ENCODE assay signal across 2 cellular contexts in genomic region chr2:166519391-166519962, GRCh38.
TF ChIP-seq lines count a peak whose summit lies in the region.

No MANE protein-coding gene starts in this region.

TF ChIP-seq in IMR-90, 13 proteins besides CTCF, POLR2A, EP300 and RAD21:
- TF ChIP-seq MAZ (IDR thresholded peaks at IDR 0.05; ENCODE audit: borderline replicate concordance, low read depth, low read length) = no peak
- TF ChIP-seq ELK1 (IDR thresholded peaks at IDR 0.05; ENCODE audit: borderline replicate concordance, low read depth, low read length) = no peak
- no peak for TF ChIP-seq BHLHE40 (IDR thresholded peaks at IDR 0.05; ENCODE audit: low read depth, low read length)
- no peak for TF ChIP-seq SMC3 (IDR thresholded peaks at IDR 0.05; ENCODE audit: low read depth, low read length)
- TF ChIP-seq USF2 (IDR thresholded peaks at IDR 0.05; ENCODE audit: low read depth, low read length) = no peak
- no peak for TF ChIP-seq RFX5 (IDR thresholded peaks at IDR 0.05; ENCODE audit: low read depth, low read length)
- TF ChIP-seq MAFK (IDR thresholded peaks at IDR 0.05; ENCODE audit: low read depth, low read length) = no peak
TF ChIP-seq in IMR-90: peak in this region for 0.

TF ChIP-seq in H1, 55 proteins besides CTCF, POLR2A, EP300 and RAD21:
- TF ChIP-seq JUN (IDR thresholded peaks at IDR 0.05; ENCODE audit: low read depth, low read length) = no peak
- peak; percentile 27 for TF ChIP-seq ASH2L (IDR thresholded peaks at IDR 0.05; ENCODE audit: low read length)
